1 cellular context compared by ENCODE assay signal in genomic region chr7:55452967-55453366, GRCh38.
TF ChIP-seq lines count a peak whose summit lies in the region.

No MANE protein-coding gene starts in this region.

TF ChIP-seq in GM12878, 131 proteins besides CTCF, POLR2A, EP300 and RAD21:
- no peak for TF ChIP-seq REST (IDR thresholded peaks at IDR 0.05; ENCODE audit: low read depth, low read length)
- no peak for TF ChIP-seq KLF5 (IDR thresholded peaks at IDR 0.05; ENCODE audit: partially characterized antibody)
- no peak for TF ChIP-seq SP1 (IDR thresholded peaks at IDR 0.05; ENCODE audit: low read depth, low read length)
- no peak for TF ChIP-seq NKRF (conservative IDR thresholded peaks at IDR 0.05)
- no peak for TF ChIP-seq BACH1 (IDR thresholded peaks at IDR 0.05; ENCODE audit: borderline replicate concordance)
- TF ChIP-seq PAX5 (IDR thresholded peaks at IDR 0.05; ENCODE audit: borderline replicate concordance, low read depth, low read length) = no peak
- no peak for TF ChIP-seq NFYA (IDR thresholded peaks at IDR 0.05; ENCODE audit: borderline replicate concordance, low read depth, low read length)
- no peak for TF ChIP-seq TAF1 (IDR thresholded peaks at IDR 0.05; ENCODE audit: borderline replicate concordance, low read depth, low read length)
